ENCODE assay signal across 24 cellular contexts in genomic region chr5:34504967-34505366, GRCh38.
"Had no signal": no experiment of that assay in that cellular context is flagged by ENCODE, and none has a peak within 500 bp of the region (broad histone marks: within the 10 kb centered on the region; RNA-seq: fewer than 3 reads in every experiment).

No MANE protein-coding gene starts in this region.

- H3K27ac Mint-ChIP-seq: activated naive CD4-positive, alpha-beta T cell treated with anti-CD3 and anti-CD28 coated beads, Interleukin-2, amount 50 U/mL, for 72 hours; activated T-cell treated with anti-CD3 and anti-CD28 coated beads, Interleukin-2, amount 50 U/mL, for 72 hours; endodermal cell; naive B cell; progenitor cell of endocrine pancreas; T-helper 2 cell treated with Interferon-gamma antibody and Interleukin-4, amounts not matched to agents 5 μg/mL and 100 μg/mL, for 36 hours had no signal

- H3K9me3 ChIP-seq: left ventricle myocardium inferior, ovary, spleen, thyroid gland, upper lobe of right lung had no signal

- H3K27me3 ChIP-seq: ovary, spleen, thyroid gland, upper lobe of right lung had no signal

- H3K36me3 ChIP-seq: left ventricle myocardium inferior, ovary, spleen, thyroid gland, upper lobe of right lung had no signal

- H3K4me3 ChIP-seq: left ventricle myocardium inferior, lung, ovary, spleen, thyroid gland, upper lobe of right lung had no signal

- DNase-seq: activated CD4-positive, alpha-beta T cell treated with anti-CD3 and anti-CD28 coated beads for 4 hours; activated CD4-positive, alpha-beta T cell treated with anti-CD3 and anti-CD28 coated beads, Interleukin-2, amount 50 U/mL, for 4 hours; activated naive CD4-positive, alpha-beta T cell; activated T-cell treated with anti-CD3 and anti-CD28 coated beads for 4 hours; activated T-cell treated with anti-CD3 and anti-CD28 coated beads, Interleukin-2, amount 50 U/mL, for 72 hours; anterior cingulate cortex; central memory CD4-positive, alpha-beta T cell; endodermal cell; foreskin keratinocyte; left ventricle myocardium inferior; naive B cell; ovary; spleen; stimulated activated CD4-positive, alpha-beta T cell treated with anti-CD3 and anti-CD28 coated beads, Interleukin-2, amount 100 ng/mL, for 48 hours; stimulated activated naive CD8-positive, alpha-beta T cell treated with anti-CD3 and anti-CD28 coated beads, Interleukin-15, Interleukin-2, amounts not matched to agents 100 U/mL and 50 U/mL, for 24 hours; T-helper 1 cell; thyroid gland; upper lobe of right lung had no signal

- H3K9me3 Mint-ChIP-seq: activated naive CD4-positive, alpha-beta T cell treated with anti-CD3 and anti-CD28 coated beads, Interleukin-2, amount 50 U/mL, for 72 hours; activated T-cell treated with anti-CD3 and anti-CD28 coated beads, Interleukin-2, amount 50 U/mL, for 72 hours; endodermal cell; naive B cell; T-helper 2 cell treated with Interferon-gamma antibody and Interleukin-4, amounts not matched to agents 5 μg/mL and 100 μg/mL, for 36 hours had no signal

- H3K4me1 ChIP-seq: thyroid gland had no signal

- ATAC-seq: activated naive CD4-positive, alpha-beta T cell treated with anti-CD3 and anti-CD28 coated beads, Interleukin-2, amount 50 U/mL, for 72 hours; activated T-cell treated with anti-CD3 and anti-CD28 coated beads, Interleukin-2, amount 50 U/mL, for 72 hours; esophagus mucosa; foreskin keratinocyte; stimulated activated naive CD8-positive, alpha-beta T cell treated with anti-CD3 and anti-CD28 coated beads, Interleukin-15, Interleukin-2, amounts not matched to agents 100 U/mL and 50 U/mL, for 24 hours; upper lobe of right lung had no signal

- H3K36me3 Mint-ChIP-seq: activated naive CD4-positive, alpha-beta T cell treated with anti-CD3 and anti-CD28 coated beads, Interleukin-2, amount 50 U/mL, for 72 hours; brain; naive B cell had no signal

- H3K27ac ChIP-seq: foreskin keratinocyte, ovary, thyroid gland, upper lobe of right lung had no signal

- H3K4me1 Mint-ChIP-seq: naive B cell had no signal

- H3K4me3 Mint-ChIP-seq: activated T-cell treated with anti-CD3 and anti-CD28 coated beads, Interleukin-2, amount 50 U/mL, for 72 hours; brain; endodermal cell; naive B cell; T-helper 2 cell treated with Interferon-gamma antibody and Interleukin-4, amounts not matched to agents 5 μg/mL and 100 μg/mL, for 36 hours had no signal
